In genomic region chr17:77888242-77889134, GRCh38 we compare ENCODE assay signal across 8 cellular contexts.
DNase-seq lines count a peak whose midpoint lies in the region; ATAC-seq and TF ChIP-seq lines count a peak whose summit lies in the region.

No MANE protein-coding gene starts in this region.

- H3K9me3 Mint-ChIP-seq in neural crest cell = no peaks in the 10 kb centered on the region

- no peak for DNase-seq in BJ (ENCODE audit: low read depth)
- no peak for DNase-seq in SJCRH30
- DNase-seq in epithelial cell of proximal tubule (ENCODE audit: low read depth) = no peak
- no peak for DNase-seq in neural crest cell (ENCODE audit: low read depth, low spot score)
- DNase-seq in Kasumi-1 (lab: John Stamatoyannopoulos, UW) = no peak
- no peak for DNase-seq in central memory CD4-positive, alpha-beta T cell
- DNase-seq in NCI-H69 (lab: John Stamatoyannopoulos, UW) = no peak

- POLR2A ChIA-PET in BJ (lab: Charles Lee) = interaction anchor here (0.6 kb wide), 2 partner anchors 20 to 212 kb away, joined by 7 to 12 read pairs; no protein-coding TSS in a partner anchor

- peaks cover 5% of the 10 kb centered on the region for H3K4me1 ChIP-seq in SJCRH30

- CTCF ChIA-PET in BJ (lab: Yijun Ruan, JAX) = interaction anchor here (1.4 kb wide), 1 partner anchor 74 kb away, joined by 3 read pairs; no protein-coding TSS in a partner anchor

- no peaks in the 10 kb centered on the region for H3K9me3 ChIP-seq in SJCRH30 (replicated peaks)

- peaks cover 39% of the 10 kb centered on the region for H3K4me1 Mint-ChIP-seq in neural crest cell

- H3K27me3 ChIP-seq in BJ (ENCODE audit: control insufficient read depth, insufficient read depth, low read length) (peaks cover 12% of the 10 kb centered on the region), SJCRH30 (peaks cover 15% of the 10 kb centered on the region; the same call in 1 of the 2 replicates)

- peak overlapping the region; percentile 48 for H3K27ac Mint-ChIP-seq in neural crest cell (ENCODE audit: unreplicated experiment)

- peak overlapping the region; percentile 78 for H3K4me3 Mint-ChIP-seq in neural crest cell

- H3K27me3 Mint-ChIP-seq in neural crest cell (ENCODE audit: low read depth) = peaks cover 32% of the 10 kb centered on the region

- H3K36me3 ChIP-seq in BJ (ENCODE audit: control insufficient read depth, insufficient read depth, low read length) = no peaks in the 10 kb centered on the region
- no peaks in the 10 kb centered on the region for H3K36me3 ChIP-seq in SJCRH30

- peak overlapping the region; percentile 55 for H3K4me3 ChIP-seq in BJ (ENCODE audit: low read depth, low read length)
- peak overlapping the region; percentile 50 for H3K4me3 ChIP-seq in SJCRH30
- peak overlapping the region; percentile 56 for H3K4me3 ChIP-seq in epithelial cell of proximal tubule (ENCODE audit: low read depth, low read length)

- no peaks in the 10 kb centered on the region for H3K36me3 Mint-ChIP-seq in neural crest cell (ENCODE audit: low read depth)

- no peak for TF ChIP-seq CTCF in BJ (IDR thresholded peaks at IDR 0.05; ENCODE audit: insufficient read depth, low read depth, low read length)
- TF ChIP-seq CTCF in epithelial cell of proximal tubule (conservative IDR thresholded peaks at IDR 0.05; ENCODE audit: low read depth, low read length) = no peak
- TF ChIP-seq CTCF in neural crest cell (conservative IDR thresholded peaks at IDR 0.05) = no peak

- ATAC-seq in HG02938 (IDR thresholded peaks at IDR 0.05; ENCODE audit: unreplicated experiment) = no peak

- H3K27ac ChIP-seq in SJCRH30 = no peak overlapping the region
